27 cellular contexts compared by ENCODE assay signal in the genomic region with DNA sequence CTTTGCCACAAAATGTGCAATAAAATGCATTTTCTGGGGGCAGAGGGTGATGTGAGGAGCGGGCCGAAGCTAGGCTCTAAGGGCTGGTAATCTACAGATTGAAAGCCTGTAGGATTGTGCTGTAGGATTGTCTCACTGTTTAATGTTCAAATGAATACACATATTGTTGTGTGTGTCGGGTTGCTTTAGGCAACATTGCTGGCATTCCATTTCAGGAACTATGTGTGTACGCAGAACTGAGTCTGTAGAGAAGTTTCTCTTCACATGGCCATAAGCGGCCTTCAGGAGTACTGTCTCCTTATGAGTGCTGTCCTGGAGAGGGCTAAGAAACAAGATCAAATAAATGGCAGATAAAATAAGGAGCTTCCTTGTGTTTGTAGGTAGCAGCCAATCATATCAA.
DNase-seq lines count a peak whose midpoint lies in the region; ATAC-seq and TF ChIP-seq lines count a peak whose summit lies in the region.
"Had no signal": no experiment of that assay in that cellular context is flagged by ENCODE, and none has a peak within 500 bp of the region (broad histone marks: within the 10 kb centered on the region; RNA-seq: fewer than 3 reads in every experiment).

No MANE protein-coding gene starts in this region.

- no peak overlapping the region for H3K4me3 ChIP-seq in trophoblast cell (ENCODE audit: low read depth, low read length)
- H3K4me3 ChIP-seq: HAP-1, PC-9 had no signal

- in situ Hi-C loops in T47D (cut with HindIII; ENCODE audit: low pct_unique_long_range_greater_than_20kb, low sequenced_read_pairs): no loop called here

- H3K14ac ChIP-seq in trophoblast cell (ENCODE audit: low read length): no peak overlapping the region

- no peaks in the 10 kb centered on the region for H3K79me2 ChIP-seq in trophoblast cell (ENCODE audit: control insufficient read depth, insufficient read depth, low read length, poor library complexity)

- no peak overlapping the region for H3K9ac ChIP-seq in trophoblast cell (ENCODE audit: low read length)

- intact Hi-C loops in MCF 10A (cut with micrococcal nuclease): no loop called here
- intact Hi-C loops in left ventricle myocardium superior (cut with micrococcal nuclease): no loop called here

- no peak overlapping the region for H3K23ac ChIP-seq in trophoblast cell (ENCODE audit: low read length)

- H3K27me3 ChIP-seq in trophoblast cell (ENCODE audit: insufficient read depth, low read length): no peaks in the 10 kb centered on the region
- H3K27me3 ChIP-seq: BE2C had no signal

- peaks cover 9 to 10% of the 10 kb centered on the region in 2 experiments for H3K4me1 ChIP-seq in trophoblast cell (ENCODE audit: control insufficient read depth in 1 of 2, insufficient read depth in 2 of 2, low read length in 2 of 2)
- H3K4me1 ChIP-seq: HAP-1 had no signal

- H3K36me3 Mint-ChIP-seq in MCF 10A (ENCODE audit: insufficient read depth, unreplicated experiment): no peaks in the 10 kb centered on the region

- no peak overlapping the region for H4K91ac ChIP-seq in trophoblast cell (ENCODE audit: low read depth, low read length)

- H3K27me3 Mint-ChIP-seq in MCF 10A (ENCODE audit: insufficient read depth, unreplicated experiment): no peaks in the 10 kb centered on the region

- H3K79me1 ChIP-seq in trophoblast cell (ENCODE audit: low read length): peaks cover 8% of the 10 kb centered on the region

- no peak overlapping the region for H2AFZ ChIP-seq in trophoblast cell (ENCODE audit: insufficient read depth, low read length, poor library complexity)
- H2AFZ ChIP-seq: PC-9 had no signal

- H3K4me3 Mint-ChIP-seq in MCF 10A (ENCODE audit: unreplicated experiment): no peak overlapping the region
- H3K4me3 Mint-ChIP-seq: HFFc6 had no signal

- peaks cover 11% of the 10 kb centered on the region for H3K4me1 Mint-ChIP-seq in MCF 10A (ENCODE audit: insufficient read depth, unreplicated experiment)

- DNase-seq in T47D (ENCODE audit: low read depth in 1 of 2, low spot score in 1 of 2): peak; percentile 37 to 93
- no peak for DNase-seq in MCF 10A (ENCODE audit: unreplicated experiment)
- DNase-seq in foreskin melanocyte: peak; percentile 45
- DNase-seq in trophoblast cell: peak; percentile 76 to 90
- DNase-seq in left ventricle myocardium superior: no peak
- DNase-seq: 8988T; ACHN; BE2C; DMS153; DND-41; GOT3; HFFc6; IMR-90; KG1; NCI-H1048; NCI-H1417; NCI-H1694; NCI-H2029 treated with DMSO at 0.1 percent for 48 hours; NCI-H446 treated with DMSO at 0.1 percent for 48 hours; NCI-H82; NK-92 treated with Interleukin-12 subunit alpha and Interleukin-12 subunit beta, amount 100 ng/mL, for 24 hours; PC-9 had no signal

- no peak overlapping the region for H3K18ac ChIP-seq in trophoblast cell (ENCODE audit: low read length)

- H4K12ac ChIP-seq in trophoblast cell (ENCODE audit: low read depth, low read length): no peak overlapping the region

- no CpG with 5 or more reads among the region's 5 CpGs for WGBS in trophoblast cell (ENCODE audit: extremely low coverage, insufficient coverage, insufficient read length)

- no TSS peak for BruUV-seq in MCF 10A (replicated peaks; lab: Mats Ljungman, UMichigan)

- H2BK120ac ChIP-seq in trophoblast cell (ENCODE audit: insufficient read depth, low read length, poor library complexity): no peak overlapping the region

- H2BK12ac ChIP-seq in trophoblast cell (ENCODE audit: low read length): no peak overlapping the region

- no peaks in the 10 kb centered on the region for H3K36me3 ChIP-seq in trophoblast cell (ENCODE audit: control insufficient read depth in 1 of 2, insufficient read depth in 2 of 2, low read length in 2 of 2)
- H3K36me3 ChIP-seq: BE2C, HAP-1 had no signal

- H3K9me3 Mint-ChIP-seq in MCF 10A (ENCODE audit: unreplicated experiment): no peaks in the 10 kb centered on the region

- no peaks in the 10 kb centered on the region for H3K9me3 ChIP-seq in trophoblast cell (ENCODE audit: insufficient read depth, low read depth, low read length)
- H3K9me3 ChIP-seq: BE2C, HAP-1 had no signal

- ATAC-seq in HG02852 (IDR thresholded peaks at IDR 0.05; ENCODE audit: unreplicated experiment) (no peak), GM18873 (IDR thresholded peaks at IDR 0.05; ENCODE audit: low FRiP score, unreplicated experiment) (no peak), HG03196 (IDR thresholded peaks at IDR 0.05; ENCODE audit: unreplicated experiment) (no peak), left ventricle myocardium superior (no peak)
- ATAC-seq: Right ventricle myocardium inferior had no signal

- no peak overlapping the region for H3K27ac Mint-ChIP-seq in MCF 10A (ENCODE audit: low read depth, unreplicated experiment)
- H3K27ac Mint-ChIP-seq: HFFc6 had no signal

- no peak overlapping the region for H4K8ac ChIP-seq in trophoblast cell (ENCODE audit: low read depth, low read length)

- H3K4me2 ChIP-seq in trophoblast cell (ENCODE audit: low read length): peak overlapping the region; percentile 9
- H3K4me2 ChIP-seq: PC-9 had no signal

- H3K27ac ChIP-seq in trophoblast cell (ENCODE audit: low read depth, low read length): peak overlapping the region; percentile 28
- H3K27ac ChIP-seq: PC-9 had no signal

- CTCF ChIA-PET in MCF 10A (lab: Yijun Ruan, JAX): no interaction called here

- no peak for TF ChIP-seq CTCF in MCF 10A (IDR thresholded peaks at IDR 0.05; ENCODE audit: unreplicated experiment)

- H2AK5ac ChIP-seq in trophoblast cell (ENCODE audit: low read length): no peak overlapping the region

- POLR2A ChIA-PET in MCF 10A (lab: Yijun Ruan, JAX): interaction anchor here (0.8 kb wide), 1 partner anchor 51 kb away, joined by 3 read pairs; no protein-coding TSS in a partner anchor

- H3K4ac ChIP-seq in trophoblast cell (ENCODE audit: low read depth, low read length): no peak overlapping the region

- H2BK5ac ChIP-seq in trophoblast cell (ENCODE audit: low read depth, low read length, poor library complexity): no peak overlapping the region

Comparison
In these comparisons a context has a peak if more than half of its experiments do, and no peak if none do; other contexts are left out.
1. DNase-seq: peak in T47D (2 of 2), foreskin melanocyte (single experiment) and trophoblast cell (2 of 2); none in MCF 10A (single experiment) and left ventricle myocardium superior (single experiment).